In the genomic region with DNA sequence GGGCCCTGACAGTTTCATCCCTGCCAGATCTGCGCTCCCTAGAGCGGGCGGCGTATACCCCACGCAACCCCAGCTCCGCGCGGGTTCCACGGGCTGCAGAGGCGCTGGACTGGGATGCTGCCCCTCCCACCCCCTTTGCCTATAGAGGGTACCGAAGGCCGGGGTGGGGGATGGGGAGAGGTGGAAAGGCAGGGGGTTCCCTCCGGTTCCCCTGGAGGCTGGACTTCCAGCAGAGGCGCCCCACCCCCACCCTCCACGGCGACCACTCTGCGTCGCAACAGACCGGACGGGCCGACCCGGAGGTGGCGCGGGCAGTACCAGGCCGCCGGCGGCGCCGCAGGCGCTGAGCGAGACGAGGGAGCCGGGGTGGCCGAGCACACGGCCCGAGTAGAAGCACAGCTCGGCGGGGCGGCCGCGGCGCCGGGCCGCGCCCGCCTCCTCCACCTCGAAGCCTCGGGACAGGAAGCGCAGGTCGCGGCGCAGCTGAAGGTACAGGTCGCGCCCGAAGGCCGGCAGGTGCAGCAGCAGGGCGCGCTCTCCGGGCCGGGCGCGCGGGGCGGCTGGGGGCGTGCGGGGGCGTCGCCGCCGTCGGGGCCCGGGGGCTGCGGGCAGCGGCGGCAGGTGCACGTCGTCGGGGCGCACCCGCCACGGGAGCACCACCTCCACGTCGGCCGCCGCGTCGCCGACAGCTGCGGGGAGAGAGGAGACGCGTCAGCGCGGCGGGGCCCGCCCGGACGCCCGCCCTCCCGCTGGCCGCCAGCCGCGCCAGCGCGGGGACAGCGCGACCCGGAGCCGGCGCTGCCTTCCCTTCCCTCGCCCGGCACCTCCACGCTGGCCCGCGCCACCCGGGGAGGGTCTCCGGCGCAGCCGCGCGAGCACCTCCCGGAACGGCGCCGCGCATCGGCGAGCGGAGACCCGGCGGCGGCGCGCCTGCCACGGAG, we compare ENCODE assay signal across 1 cellular context.
TF ChIP-seq lines count a peak whose summit lies in the region.

No MANE protein-coding gene starts in this region.

TF ChIP-seq in HepG2, 621 proteins besides CTCF, POLR2A, EP300 and RAD21 (continued from another document):
- TF ChIP-seq, protein P1, sequence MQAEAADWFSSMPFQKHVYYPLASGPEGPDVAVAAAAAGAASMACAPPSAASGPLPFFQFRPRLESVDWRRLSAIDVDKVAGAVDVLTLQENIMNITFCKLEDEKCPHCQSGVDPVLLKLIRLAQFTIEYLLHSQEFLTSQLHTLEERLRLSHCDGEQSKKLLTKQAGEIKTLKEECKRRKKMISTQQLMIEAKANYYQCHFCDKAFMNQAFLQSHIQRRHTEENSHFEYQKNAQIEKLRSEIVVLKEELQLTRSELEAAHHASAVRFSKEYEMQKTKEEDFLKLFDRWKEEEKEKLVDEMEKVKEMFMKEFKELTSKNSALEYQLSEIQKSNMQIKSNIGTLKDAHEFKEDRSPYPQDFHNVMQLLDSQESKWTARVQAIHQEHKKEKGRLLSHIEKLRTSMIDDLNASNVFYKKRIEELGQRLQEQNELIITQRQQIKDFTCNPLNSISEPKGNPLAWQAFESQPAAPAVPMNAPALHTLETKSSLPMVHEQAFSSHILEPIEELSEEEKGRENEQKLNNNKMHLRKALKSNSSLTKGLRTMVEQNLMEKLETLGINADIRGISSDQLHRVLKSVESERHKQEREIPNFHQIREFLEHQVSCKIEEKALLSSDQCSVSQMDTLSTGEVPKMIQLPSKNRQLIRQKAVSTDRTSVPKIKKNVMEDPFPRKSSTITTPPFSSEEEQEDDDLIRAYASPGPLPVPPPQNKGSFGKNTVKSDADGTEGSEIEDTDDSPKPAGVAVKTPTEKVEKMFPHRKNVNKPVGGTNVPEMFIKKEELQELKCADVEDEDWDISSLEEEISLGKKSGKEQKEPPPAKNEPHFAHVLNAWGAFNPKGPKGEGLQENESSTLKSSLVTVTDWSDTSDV (CRISPR knock-in tag; IDR thresholded peaks at IDR 0.05): no peak
- no peak for TF ChIP-seq SRY (CRISPR knock-in tag; IDR thresholded peaks at IDR 0.05)
- TF ChIP-seq, protein P2, sequence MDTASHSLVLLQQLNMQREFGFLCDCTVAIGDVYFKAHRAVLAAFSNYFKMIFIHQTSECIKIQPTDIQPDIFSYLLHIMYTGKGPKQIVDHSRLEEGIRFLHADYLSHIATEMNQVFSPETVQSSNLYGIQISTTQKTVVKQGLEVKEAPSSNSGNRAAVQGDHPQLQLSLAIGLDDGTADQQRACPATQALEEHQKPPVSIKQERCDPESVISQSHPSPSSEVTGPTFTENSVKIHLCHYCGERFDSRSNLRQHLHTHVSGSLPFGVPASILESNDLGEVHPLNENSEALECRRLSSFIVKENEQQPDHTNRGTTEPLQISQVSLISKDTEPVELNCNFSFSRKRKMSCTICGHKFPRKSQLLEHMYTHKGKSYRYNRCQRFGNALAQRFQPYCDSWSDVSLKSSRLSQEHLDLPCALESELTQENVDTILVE (CRISPR knock-in tag; IDR thresholded peaks at IDR 0.05): no peak
